In genomic region chr11:102007567-102008437, GRCh38 we compare ENCODE assay signal across 1 cellular context.
TF ChIP-seq lines count a peak whose summit lies in the region.

No MANE protein-coding gene starts in this region.

TF ChIP-seq in HepG2, 621 proteins besides CTCF, POLR2A, EP300 and RAD21 (continued from another document and continues in another):
- TF ChIP-seq SOX13 (IDR thresholded peaks at IDR 0.05) = no peak
- peak in 1 of 2 experiments; percentile 54; a peak in 1 of 4 replicates for TF ChIP-seq SOX13 (CRISPR knock-in tag; conservative IDR thresholded peaks at IDR 0.05 in 1 of 2, IDR thresholded peaks at IDR 0.05 in 1 of 2)
- TF ChIP-seq SALL1 (CRISPR knock-in tag; IDR thresholded peaks at IDR 0.05) = peak; percentile 57; the same call in 1 of the 2 replicates
- TF ChIP-seq ZNF20 (CRISPR knock-in tag; IDR thresholded peaks at IDR 0.05) = no peak
- TF ChIP-seq SRSF9 (IDR thresholded peaks at IDR 0.05; ENCODE audit: borderline replicate concordance, insufficient read depth, low read depth, low read length, poor library complexity, severe bottlenecking) = no peak
- no peak for TF ChIP-seq ZNF879 (CRISPR knock-in tag; IDR thresholded peaks at IDR 0.05)
- peak; percentile 65 for TF ChIP-seq HDAC2 (CRISPR knock-in tag; IDR thresholded peaks at IDR 0.05)
- no peak for TF ChIP-seq KMT2A (CRISPR knock-in tag; IDR thresholded peaks at IDR 0.05)
- TF ChIP-seq SMC3 (IDR thresholded peaks at IDR 0.05; ENCODE audit: low read length) = peak; percentile 40
- 0 out of 2 replicates have a peak, but pooled peaks have one; percentile 33 for TF ChIP-seq AHDC1 (CRISPR knock-in tag; IDR thresholded peaks at IDR 0.05; ENCODE audit: borderline replicate concordance)
- 0 out of 2 replicates have a peak, but pooled peaks have one; percentile 19 for TF ChIP-seq ZSCAN9 (CRISPR knock-in tag; IDR thresholded peaks at IDR 0.05; ENCODE audit: borderline replicate concordance)
- no peak for TF ChIP-seq SCMH1 (CRISPR knock-in tag; IDR thresholded peaks at IDR 0.05; ENCODE audit: borderline replicate concordance)
- TF ChIP-seq ZNF335 (CRISPR knock-in tag; IDR thresholded peaks at IDR 0.05) = no peak
- no peak for TF ChIP-seq PRDM15 (CRISPR knock-in tag; IDR thresholded peaks at IDR 0.05)
- TF ChIP-seq RXRB (CRISPR knock-in tag; IDR thresholded peaks at IDR 0.05; ENCODE audit: borderline replicate concordance) = peak; percentile 12; the same call in 1 of the 2 replicates
- TF ChIP-seq, protein P1, sequence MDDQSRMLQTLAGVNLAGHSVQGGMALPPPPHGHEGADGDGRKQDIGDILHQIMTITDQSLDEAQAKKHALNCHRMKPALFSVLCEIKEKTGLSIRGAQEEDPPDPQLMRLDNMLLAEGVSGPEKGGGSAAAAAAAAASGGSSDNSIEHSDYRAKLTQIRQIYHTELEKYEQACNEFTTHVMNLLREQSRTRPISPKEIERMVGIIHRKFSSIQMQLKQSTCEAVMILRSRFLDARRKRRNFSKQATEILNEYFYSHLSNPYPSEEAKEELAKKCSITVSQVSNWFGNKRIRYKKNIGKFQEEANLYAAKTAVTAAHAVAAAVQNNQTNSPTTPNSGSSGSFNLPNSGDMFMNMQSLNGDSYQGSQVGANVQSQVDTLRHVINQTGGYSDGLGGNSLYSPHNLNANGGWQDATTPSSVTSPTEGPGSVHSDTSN (CRISPR knock-in tag; IDR thresholded peaks at IDR 0.05; ENCODE audit: borderline replicate concordance) = no peak
- TF ChIP-seq ZNF253 (CRISPR knock-in tag; IDR thresholded peaks at IDR 0.05; ENCODE audit: borderline replicate concordance) = no peak
- peak; percentile 54 for TF ChIP-seq FOXP4 (CRISPR knock-in tag; IDR thresholded peaks at IDR 0.05)
- no peak for TF ChIP-seq SYNCRIP (IDR thresholded peaks at IDR 0.05; ENCODE audit: insufficient read depth, low read depth, low read length)
- TF ChIP-seq BRD4 (CRISPR knock-in tag; IDR thresholded peaks at IDR 0.05) = no peak
- no peak for TF ChIP-seq ATM (IDR thresholded peaks at IDR 0.05; ENCODE audit: borderline replicate concordance)
- peak; percentile 4; the same call in 1 of the 2 replicates for TF ChIP-seq NFIC (IDR thresholded peaks at IDR 0.05; ENCODE audit: low read length)
- TF ChIP-seq ZNF260 (CRISPR knock-in tag; IDR thresholded peaks at IDR 0.05; ENCODE audit: borderline replicate concordance, low read depth) = no peak
- 0 out of 2 replicates have a peak, but pooled peaks have one; percentile 0 for TF ChIP-seq ELF4 (CRISPR knock-in tag; IDR thresholded peaks at IDR 0.05; ENCODE audit: borderline replicate concordance)
- TF ChIP-seq ZNF101 (CRISPR knock-in tag; IDR thresholded peaks at IDR 0.05; ENCODE audit: borderline replicate concordance, low read depth) = no peak
- peak; percentile 64; the same call in 1 of the 2 replicates for TF ChIP-seq ZBTB3 (CRISPR knock-in tag; IDR thresholded peaks at IDR 0.05; ENCODE audit: borderline replicate concordance, low read depth)
- peak; percentile 40 for TF ChIP-seq GATAD2A (CRISPR knock-in tag; IDR thresholded peaks at IDR 0.05)
- TF ChIP-seq NONO (IDR thresholded peaks at IDR 0.05) = no peak
- no peak for TF ChIP-seq NONO (CRISPR knock-in tag; conservative IDR thresholded peaks at IDR 0.05)
- peak; percentile 57; the same call in 1 of the 2 replicates for TF ChIP-seq SIX1 (CRISPR knock-in tag; IDR thresholded peaks at IDR 0.05; ENCODE audit: borderline replicate concordance)
- no peak for TF ChIP-seq ZFX (CRISPR knock-in tag; IDR thresholded peaks at IDR 0.05; ENCODE audit: low read depth)
- TF ChIP-seq ZNF644 (CRISPR knock-in tag; IDR thresholded peaks at IDR 0.05; ENCODE audit: low read depth) = 0 out of 2 replicates have a peak, but pooled peaks have one; percentile 18
- TF ChIP-seq MIER3 (CRISPR knock-in tag; IDR thresholded peaks at IDR 0.05; ENCODE audit: borderline replicate concordance) = no peak
- no peak for TF ChIP-seq NR2C2 (CRISPR knock-in tag; IDR thresholded peaks at IDR 0.05; ENCODE audit: borderline replicate concordance)
- TF ChIP-seq IKZF1 (IDR thresholded peaks at IDR 0.05) = no peak
- TF ChIP-seq SOX5 (CRISPR knock-in tag; IDR thresholded peaks at IDR 0.05; ENCODE audit: borderline replicate concordance) = peak; percentile 42; the same call in 1 of the 2 replicates
- TF ChIP-seq CEBPG (CRISPR knock-in tag; IDR thresholded peaks at IDR 0.05) = peak; percentile 65
- TF ChIP-seq NCOA5 (CRISPR knock-in tag; IDR thresholded peaks at IDR 0.05) = no peak
- TF ChIP-seq SMYD3 (CRISPR knock-in tag; IDR thresholded peaks at IDR 0.05) = no peak
- no peak for TF ChIP-seq ZNF205 (CRISPR knock-in tag; IDR thresholded peaks at IDR 0.05)
- TF ChIP-seq ZMYM4 (CRISPR knock-in tag; IDR thresholded peaks at IDR 0.05) = peak; percentile 43; the same call in 1 of the 2 replicates
- TF ChIP-seq ZNF362 (CRISPR knock-in tag; IDR thresholded peaks at IDR 0.05; ENCODE audit: borderline replicate concordance) = 0 out of 2 replicates have a peak, but pooled peaks have one; percentile 52
- peak; percentile 40; the same call in 1 of the 2 replicates for TF ChIP-seq SP5 (CRISPR knock-in tag; IDR thresholded peaks at IDR 0.05; ENCODE audit: borderline replicate concordance, low read depth)
- peak; percentile 25; the same call in 1 of the 2 replicates for TF ChIP-seq FOXA3 (CRISPR knock-in tag; IDR thresholded peaks at IDR 0.05)
- TF ChIP-seq ZNF276 (CRISPR knock-in tag; IDR thresholded peaks at IDR 0.05; ENCODE audit: low read depth) = no peak
- no peak for TF ChIP-seq MAX (IDR thresholded peaks at IDR 0.05)
- TF ChIP-seq PATZ1 (CRISPR knock-in tag; IDR thresholded peaks at IDR 0.05) = 0 out of 2 replicates have a peak, but pooled peaks have one; percentile 24
- no peak for TF ChIP-seq ZSCAN12 (CRISPR knock-in tag; IDR thresholded peaks at IDR 0.05)
- no peak for TF ChIP-seq RBM39 (IDR thresholded peaks at IDR 0.05; ENCODE audit: low read depth, low read length, poor library complexity, severe bottlenecking)
- 0 out of 2 replicates have a peak, but pooled peaks have one; percentile 28 for TF ChIP-seq ZNF792 (CRISPR knock-in tag; IDR thresholded peaks at IDR 0.05)
- TF ChIP-seq HOXA3 (CRISPR knock-in tag; IDR thresholded peaks at IDR 0.05) = 0 out of 2 replicates have a peak, but pooled peaks have one; percentile 19
